20 cellular contexts compared by ENCODE assay signal in genomic region chr4:26648260-26648659, GRCh38.
DNase-seq lines count a peak whose midpoint lies in the region; ATAC-seq and TF ChIP-seq lines count a peak whose summit lies in the region.
"Had no signal": no experiment of that assay in that cellular context is flagged by ENCODE, and none has a peak within 500 bp of the region (broad histone marks: within the 10 kb centered on the region; RNA-seq: fewer than 3 reads in every experiment).

No MANE protein-coding gene starts in this region.

- ATAC-seq in GM21390 (IDR thresholded peaks at IDR 0.05; ENCODE audit: unreplicated experiment), result no peak
- ATAC-seq: GM12878, HepG2 had no signal

- peak; percentile 1 for DNase-seq in NCI-H82 (lab: John Stamatoyannopoulos, UW)
- no peak for DNase-seq in NCI-H82 treated with DMSO at 0.1 percent for 48 hours (lab: John Stamatoyannopoulos, UW; ENCODE audit: unreplicated experiment)
- peak; percentile 45 for DNase-seq in epithelial cell of esophagus (ENCODE audit: low read depth)
- peak; percentile 0 for DNase-seq in retinal pigment epithelial cell (ENCODE audit: low read depth)
- no peak for DNase-seq in colonic mucosa
- DNase-seq in EL, result no peak
- DNase-seq: AML-193, DMS 273 treated with DMSO at 0.1 percent for 48 hours, KG1, NCI-H1694 treated with DMSO at 0.1 percent for 48 hours, NCI-H510A, NCI-H748 treated with DMSO at 0.1 percent for 48 hours, RPMI8226, SIG-M5 had no signal

- peaks cover 21% of the 10 kb centered on the region for H3K4me1 ChIP-seq in HUES64 (ENCODE audit: insufficient read depth, low read length)
- no peaks in the 10 kb centered on the region for H3K4me1 ChIP-seq in colonic mucosa

- TF ChIP-seq CTCF in epithelial cell of esophagus (IDR thresholded peaks at IDR 0.05; ENCODE audit: insufficient read depth, low read depth, low read length, missing control alignments) (no peak), retinal pigment epithelial cell (conservative IDR thresholded peaks at IDR 0.05; ENCODE audit: low read depth, low read length) (no peak), colonic mucosa (IDR thresholded peaks at IDR 0.05) (no peak)

- H3K27ac ChIP-seq in HUES64 (ENCODE audit: low read depth, low read length) (peak overlapping the region; percentile 97), colonic mucosa (no peak overlapping the region)
- H3K27ac ChIP-seq: 22Rv1, C4-2B had no signal

- intact Hi-C loops in colonic mucosa (cut with DNase I), result no loop called here

- H3K9me3 ChIP-seq in HUES64 (ENCODE audit: insufficient read depth, low read depth, low read length), result no peaks in the 10 kb centered on the region
- H3K9me3 ChIP-seq in colonic mucosa, result no peaks in the 10 kb centered on the region

- H3K9ac ChIP-seq in HUES64 (ENCODE audit: low read depth, low read length) (no peak overlapping the region), colonic mucosa (ENCODE audit: low read depth in 2 of 2, low read length in 2 of 2) (no peak overlapping the region)

- 67% methylated on average over 1 of the region's 1 CpG for WGBS in HUES64

- H3K36me3 ChIP-seq in HUES64 (ENCODE audit: insufficient read depth, low read length), result no peaks in the 10 kb centered on the region
- no peaks in the 10 kb centered on the region for H3K36me3 ChIP-seq in colonic mucosa

- H3K27me3 ChIP-seq in HUES64 (ENCODE audit: insufficient read depth, low read length) (no peaks in the 10 kb centered on the region), colonic mucosa (no peaks in the 10 kb centered on the region)

- H3K4me3 ChIP-seq in HUES64 (ENCODE audit: low read length) (no peak overlapping the region), epithelial cell of esophagus (ENCODE audit: low read length) (no peak overlapping the region), retinal pigment epithelial cell (ENCODE audit: low read length) (no peak overlapping the region), colonic mucosa (no peak overlapping the region)
- H3K4me3 ChIP-seq: GM12878 had no signal

Comparison
In these comparisons a context has a peak if more than half of its experiments do, and no peak if none do; other contexts are left out.
1. DNase-seq: peak in NCI-H82 (single experiment), epithelial cell of esophagus (single experiment) and retinal pigment epithelial cell (single experiment); none in NCI-H82 treated with DMSO at 0.1 percent for 48 hours (single experiment), colonic mucosa (single experiment) and EL (single experiment).